In the genomic region with DNA sequence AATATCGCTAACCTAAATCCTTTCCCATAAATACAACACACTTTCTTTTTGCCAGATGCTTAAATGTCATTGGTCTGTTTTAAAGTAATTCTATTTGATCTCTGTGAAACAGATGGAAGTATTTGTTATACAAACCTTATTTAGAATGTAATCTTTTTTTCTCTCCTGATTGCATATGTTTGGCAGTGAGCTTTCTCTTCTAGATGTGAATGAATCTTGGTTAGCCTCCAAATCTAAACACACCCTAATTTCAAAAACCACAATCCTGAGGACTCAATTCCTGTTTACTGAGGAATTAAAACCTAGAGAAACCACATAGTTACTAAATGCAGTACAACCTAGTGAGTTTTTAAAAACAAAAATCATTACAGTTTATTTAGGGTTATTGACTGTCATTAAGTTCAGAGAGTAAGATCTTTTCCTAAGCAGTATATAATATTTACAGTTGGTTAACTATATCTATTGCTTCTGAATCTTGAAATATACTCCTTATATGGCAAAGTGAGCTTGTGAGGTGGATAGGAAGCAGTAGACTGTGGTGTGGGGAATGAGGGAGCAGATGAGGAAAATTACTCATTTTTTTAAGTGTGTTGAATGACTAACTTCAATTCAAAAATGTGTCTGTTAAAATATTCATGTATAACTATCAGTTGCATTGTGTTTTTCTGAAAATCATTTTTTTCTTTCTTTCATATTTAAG, we compare ENCODE assay signal across 15 cellular contexts.
DNase-seq lines count a peak whose midpoint lies in the region; ATAC-seq and TF ChIP-seq lines count a peak whose summit lies in the region.
"Had no signal": no experiment of that assay in that cellular context is flagged by ENCODE, and none has a peak within 500 bp of the region (broad histone marks: within the 10 kb centered on the region; RNA-seq: fewer than 3 reads in every experiment).

No MANE protein-coding gene starts in this region.

- no peaks in the 10 kb centered on the region for H3K36me3 Mint-ChIP-seq in naive thymus-derived CD4-positive, alpha-beta T cell
- no peaks in the 10 kb centered on the region for H3K36me3 Mint-ChIP-seq in Calu3 (ENCODE audit: insufficient read depth, unreplicated experiment)

- peak overlapping the region; percentile 63 for H3K27ac ChIP-seq in osteoblast (ENCODE audit: low read depth, low read length)
- H3K27ac ChIP-seq in naive thymus-derived CD4-positive, alpha-beta T cell (ENCODE audit: low read depth, low read length) = no peak overlapping the region

- H3K4me2 ChIP-seq in osteoblast (ENCODE audit: insufficient read depth, low read length) = peak overlapping the region; percentile 15

- H3K79me2 ChIP-seq in osteoblast (ENCODE audit: insufficient read depth, low read length) = peaks cover 29% of the 10 kb centered on the region

- H3K4me3 ChIP-seq in cardiac fibroblast (replicated peaks in 1 of 2; ENCODE audit: low read depth in 2 of 2, low read length in 2 of 2) = no peak overlapping the region
- no peak overlapping the region for H3K4me3 ChIP-seq in osteoblast (ENCODE audit: insufficient read depth, low read length)
- no peak overlapping the region for H3K4me3 ChIP-seq in naive thymus-derived CD4-positive, alpha-beta T cell (ENCODE audit: low read length)

- POLR2A ChIA-PET in naive thymus-derived CD4-positive, alpha-beta T cell (lab: Charles Lee) = no interaction called here

- CTCF ChIA-PET in naive thymus-derived CD4-positive, alpha-beta T cell (lab: Charles Lee) = no interaction called here
- CTCF ChIA-PET in Calu3 (lab: Charles Lee) = no interaction called here

- peaks cover 0 to 11% (median 6%) of the 10 kb centered on the region in 5 donors for H3K27me3 Mint-ChIP-seq in naive thymus-derived CD4-positive, alpha-beta T cell
- no peaks in the 10 kb centered on the region for H3K27me3 Mint-ChIP-seq in Calu3 (ENCODE audit: unreplicated experiment)

- H3K9me3 Mint-ChIP-seq in naive thymus-derived CD4-positive, alpha-beta T cell = peaks cover 0 to 5% (median 0%) of the 10 kb centered on the region in 11 donors
- no peaks in the 10 kb centered on the region for H3K9me3 Mint-ChIP-seq in Calu3 (ENCODE audit: low read depth, unreplicated experiment)

- no peaks in the 10 kb centered on the region for H3K9me3 ChIP-seq in osteoblast (ENCODE audit: low read depth, low read length)
- H3K9me3 ChIP-seq in naive thymus-derived CD4-positive, alpha-beta T cell (ENCODE audit: control insufficient read depth in 2 of 3, low read length in 3 of 3) = no peaks in the 10 kb centered on the region

- H3K36me3 ChIP-seq in osteoblast (ENCODE audit: insufficient read depth, low read length) = no peaks in the 10 kb centered on the region
- no peaks in the 10 kb centered on the region for H3K36me3 ChIP-seq in naive thymus-derived CD4-positive, alpha-beta T cell (ENCODE audit: control insufficient read depth in 2 of 3, insufficient read depth in 3 of 3, low read length in 3 of 3)

- no peaks in the 10 kb centered on the region for H4K20me1 ChIP-seq in osteoblast (ENCODE audit: insufficient read depth, low read length)

- no peak for ATAC-seq in naive thymus-derived CD4-positive, alpha-beta T cell
- no peak for ATAC-seq in HG03521 (IDR thresholded peaks at IDR 0.05; ENCODE audit: unreplicated experiment)
- ATAC-seq: esophagus mucosa, T-helper 17 cell had no signal

- H3K27me3 ChIP-seq in osteoblast (ENCODE audit: insufficient read depth, low read length) = no peaks in the 10 kb centered on the region
- no peaks in the 10 kb centered on the region for H3K27me3 ChIP-seq in naive thymus-derived CD4-positive, alpha-beta T cell (ENCODE audit: control insufficient read depth in 2 of 2, insufficient read depth in 2 of 2, low read length in 2 of 2)

- DNase-seq in EL = peak; percentile 64
- peak; percentile 7 for DNase-seq in NCI-H2107 (lab: John Stamatoyannopoulos, UW)
- peak; percentile 62 to 66 for DNase-seq in cardiac fibroblast (ENCODE audit: low read depth in 2 of 2)
- peak; percentile 27 for DNase-seq in osteoblast (ENCODE audit: insufficient read length, low spot score, missing footprints)
- no peak for DNase-seq in naive thymus-derived CD4-positive, alpha-beta T cell
- no peak for DNase-seq in Calu3
- DNase-seq in NCI-H1105 (lab: John Stamatoyannopoulos, UW) = no peak
- DNase-seq: activated CD4-positive, alpha-beta T cell treated with anti-CD3 and anti-CD28 coated beads, Interleukin-2, amount 50 U/mL, for 1 hour; activated effector memory CD4-positive, alpha-beta T cell treated with anti-CD3 and anti-CD28 coated beads, Interleukin-2, amount 50 U/mL, for 16 hours; cerebellar nuclear complex; H7; NCI-H187 treated with DMSO at 0.1 percent for 48 hours; T-helper 17 cell had no signal

- intact Hi-C loops in naive thymus-derived CD4-positive, alpha-beta T cell (cut with micrococcal nuclease) = no loop called here
- intact Hi-C loops in Calu3 (cut with micrococcal nuclease; ENCODE audit: unreplicated experiment) = no loop called here

- BruUV-seq in Calu3 (replicated peaks; lab: Mats Ljungman, UMichigan) = no TSS peak

- no peaks in the 10 kb centered on the region for H3K4me1 Mint-ChIP-seq in naive thymus-derived CD4-positive, alpha-beta T cell
- peaks cover 25% of the 10 kb centered on the region for H3K4me1 Mint-ChIP-seq in Calu3 (ENCODE audit: low read depth, unreplicated experiment)
- H3K4me1 Mint-ChIP-seq: T-helper 17 cell had no signal

- no peak overlapping the region for H3K27ac Mint-ChIP-seq in naive thymus-derived CD4-positive, alpha-beta T cell
- H3K27ac Mint-ChIP-seq in Calu3 (ENCODE audit: unreplicated experiment) = no peak overlapping the region
- H3K27ac Mint-ChIP-seq: T-helper 17 cell had no signal

- TF ChIP-seq CTCF in cardiac fibroblast (IDR thresholded peaks at IDR 0.05; ENCODE audit: low read depth, low read length) (no peak), osteoblast (IDR thresholded peaks at IDR 0.05; ENCODE audit: extremely low read depth, low read depth, low read length) (no peak), Calu3 (IDR thresholded peaks at IDR 0.05; ENCODE audit: unreplicated experiment) (no peak)

- H3K4me3 Mint-ChIP-seq in naive thymus-derived CD4-positive, alpha-beta T cell = no peak overlapping the region
- H3K4me3 Mint-ChIP-seq in Calu3 (ENCODE audit: low read depth, unreplicated experiment) = no peak overlapping the region
- H3K4me3 Mint-ChIP-seq: T-helper 17 cell had no signal

- no peak overlapping the region for H2AFZ ChIP-seq in osteoblast (ENCODE audit: low read length)

- H3K4me1 ChIP-seq in osteoblast (ENCODE audit: insufficient read depth, low read length) = peaks cover 62% of the 10 kb centered on the region
- no peaks in the 10 kb centered on the region for H3K4me1 ChIP-seq in naive thymus-derived CD4-positive, alpha-beta T cell (ENCODE audit: control insufficient read depth in 2 of 2, insufficient read depth in 2 of 2, low read length in 2 of 2)

Comparison
In these comparisons a context has a peak if more than half of its experiments do, and no peak if none do; other contexts are left out.
1. DNase-seq: peak in EL (single experiment), NCI-H2107 (single experiment), cardiac fibroblast (2 of 2) and osteoblast (single experiment); none in naive thymus-derived CD4-positive, alpha-beta T cell (0 of 9), Calu3 (single experiment) and NCI-H1105 (single experiment).